Comparison of ENCODE assay signal across 1 cellular context in genomic region chr20:19964289-19965263, GRCh38.
TF ChIP-seq lines count a peak whose summit lies in the region.

No MANE protein-coding gene starts in this region.

TF ChIP-seq in HepG2, 621 proteins besides CTCF, POLR2A, EP300 and RAD21 (continued from another document and continues in another):
- TF ChIP-seq HOXA5 (CRISPR knock-in tag; IDR thresholded peaks at IDR 0.05), result peak; percentile 98
- TF ChIP-seq ARNTL (CRISPR knock-in tag; IDR thresholded peaks at IDR 0.05), result peak; percentile 99
- peak; percentile 78; the same call in 1 of the 2 replicates for TF ChIP-seq GPN1 (CRISPR knock-in tag; IDR thresholded peaks at IDR 0.05; ENCODE audit: borderline replicate concordance)
- peak; percentile 99 for TF ChIP-seq ZBTB43 (CRISPR knock-in tag; conservative IDR thresholded peaks at IDR 0.05)
- no peak for TF ChIP-seq HNRNPUL1 (IDR thresholded peaks at IDR 0.05; ENCODE audit: low read depth, low read length)
- TF ChIP-seq ZNF337 (CRISPR knock-in tag; IDR thresholded peaks at IDR 0.05; ENCODE audit: borderline replicate concordance, low read depth), result peak; percentile 99
- TF ChIP-seq TCF12 (IDR thresholded peaks at IDR 0.05), result no peak
- peak; percentile 99 for TF ChIP-seq TCF12 (CRISPR knock-in tag; IDR thresholded peaks at IDR 0.05)
- TF ChIP-seq ZNF367 (CRISPR knock-in tag; IDR thresholded peaks at IDR 0.05; ENCODE audit: borderline replicate concordance), result peak; percentile 97; the same call in 1 of the 2 replicates
- TF ChIP-seq EEA1 (CRISPR knock-in tag; IDR thresholded peaks at IDR 0.05; ENCODE audit: borderline replicate concordance), result peak; percentile 99
- no peak for TF ChIP-seq HNRNPLL (IDR thresholded peaks at IDR 0.05; ENCODE audit: low read depth, low read length, poor library complexity, severe bottlenecking)
- no peak for TF ChIP-seq SUZ12 (IDR thresholded peaks at IDR 0.05; ENCODE audit: low read depth, low read length)
- peak; percentile 97; the same call in 1 of the 2 replicates for TF ChIP-seq ZNF446 (CRISPR knock-in tag; IDR thresholded peaks at IDR 0.05)
- peak; percentile 98 for TF ChIP-seq ISX (CRISPR knock-in tag; conservative IDR thresholded peaks at IDR 0.05)
- TF ChIP-seq MTERF4 (CRISPR knock-in tag; IDR thresholded peaks at IDR 0.05), result peak; percentile 99
- peak; percentile 97; the same call in 1 of the 2 replicates for TF ChIP-seq SETDB1 (CRISPR knock-in tag; IDR thresholded peaks at IDR 0.05; ENCODE audit: borderline replicate concordance)
- peak; percentile 92 for TF ChIP-seq CREM (IDR thresholded peaks at IDR 0.05)
- no peak for TF ChIP-seq CREM (CRISPR knock-in tag; IDR thresholded peaks at IDR 0.05)
- TF ChIP-seq ZNF891 (CRISPR knock-in tag; IDR thresholded peaks at IDR 0.05), result peak; percentile 100
- peak; percentile 94; the same call in 1 of the 2 replicates for TF ChIP-seq ZNF572 (CRISPR knock-in tag; IDR thresholded peaks at IDR 0.05)
- peak; percentile 100 for TF ChIP-seq CC2D1A (CRISPR knock-in tag; IDR thresholded peaks at IDR 0.05)
- peak; percentile 100 for TF ChIP-seq POGK (CRISPR knock-in tag; conservative IDR thresholded peaks at IDR 0.05)
- TF ChIP-seq RERE (CRISPR knock-in tag; IDR thresholded peaks at IDR 0.05; ENCODE audit: low read depth), result peak; percentile 98
- TF ChIP-seq ZNF292 (CRISPR knock-in tag; IDR thresholded peaks at IDR 0.05; ENCODE audit: borderline replicate concordance, low read depth), result peak; percentile 100
- peak; percentile 100 for TF ChIP-seq CCDC6 (CRISPR knock-in tag; IDR thresholded peaks at IDR 0.05)
- peak; percentile 99 for TF ChIP-seq HOXA9 (CRISPR knock-in tag; IDR thresholded peaks at IDR 0.05; ENCODE audit: borderline replicate concordance)
- peak; percentile 75 for TF ChIP-seq ASH2L (IDR thresholded peaks at IDR 0.05; ENCODE audit: insufficient read length, low read depth, low read length)
- TF ChIP-seq SOX6 (IDR thresholded peaks at IDR 0.05), result no peak
- TF ChIP-seq SOX6 (CRISPR knock-in tag; IDR thresholded peaks at IDR 0.05), result peak; percentile 100
- no peak for TF ChIP-seq GTF3A (CRISPR knock-in tag; conservative IDR thresholded peaks at IDR 0.05)
- TF ChIP-seq CSRNP2 (CRISPR knock-in tag; conservative IDR thresholded peaks at IDR 0.05; ENCODE audit: low read depth), result peak; percentile 92; the same call in 1 of the 2 replicates
- peak; percentile 98 for TF ChIP-seq THAP7 (CRISPR knock-in tag; IDR thresholded peaks at IDR 0.05)
- peak; percentile 88; the same call in 1 of the 2 replicates for TF ChIP-seq MED13 (CRISPR knock-in tag; IDR thresholded peaks at IDR 0.05)
- TF ChIP-seq ZNF674 (CRISPR knock-in tag; IDR thresholded peaks at IDR 0.05; ENCODE audit: low read depth), result peak; percentile 95; the same call in 1 of the 2 replicates
- TF ChIP-seq ZBTB40 (IDR thresholded peaks at IDR 0.05), result no peak
- peak; percentile 98 for TF ChIP-seq ZBTB40 (CRISPR knock-in tag; IDR thresholded peaks at IDR 0.05)
- peak; percentile 100 for TF ChIP-seq FOXC1 (CRISPR knock-in tag; IDR thresholded peaks at IDR 0.05; ENCODE audit: borderline replicate concordance)
- peak; percentile 99 for TF ChIP-seq ZNF780A (CRISPR knock-in tag; IDR thresholded peaks at IDR 0.05)
- peak; percentile 62 for TF ChIP-seq PBX2 (CRISPR knock-in tag; IDR thresholded peaks at IDR 0.05)
- peak; percentile 99 for TF ChIP-seq ZFP1 (CRISPR knock-in tag; IDR thresholded peaks at IDR 0.05)
